ENCODE assay signal across 1 cellular context in genomic region chr11:57354699-57355098, GRCh38.
TF ChIP-seq lines count a peak whose summit lies in the region.

No MANE protein-coding gene starts in this region.

TF ChIP-seq in H1, 55 proteins besides CTCF, POLR2A, EP300 and RAD21:
- TF ChIP-seq POLR2AphosphoS5 (IDR thresholded peaks at IDR 0.05; ENCODE audit: low read depth, low read length) (no peak), ASH2L (IDR thresholded peaks at IDR 0.05; ENCODE audit: low read length) (no peak), RFX5 (IDR thresholded peaks at IDR 0.05; ENCODE audit: borderline replicate concordance, low read depth, low read length) (no peak), TEAD4 (IDR thresholded peaks at IDR 0.05; ENCODE audit: low read depth, low read length) (no peak), CTBP2 (IDR thresholded peaks at IDR 0.05; ENCODE audit: borderline replicate concordance, insufficient read depth, insufficient read length, low read length) (no peak), KDM5A (IDR thresholded peaks at IDR 0.05; ENCODE audit: low read length) (no peak), HDAC2 (IDR thresholded peaks at IDR 0.05; ENCODE audit: borderline replicate concordance in 1 of 2, low read depth in 2 of 2, low read length in 2 of 2) (no peak), SIRT6 (IDR thresholded peaks at IDR 0.05; ENCODE audit: low read length) (no peak), CHD7 (IDR thresholded peaks at IDR 0.05; ENCODE audit: insufficient replicate concordance, low read length) (no peak), JUND (IDR thresholded peaks at IDR 0.05; ENCODE audit: low read length) (no peak), BRCA1 (IDR thresholded peaks at IDR 0.05; ENCODE audit: low read depth, low read length) (no peak), TBP (IDR thresholded peaks at IDR 0.05; ENCODE audit: low read depth, low read length) (no peak), EZH2 (IDR thresholded peaks at IDR 0.05; ENCODE audit: low read depth, low read length, severe bottlenecking) (no peak), SUZ12 (IDR thresholded peaks at IDR 0.05; ENCODE audit: low read length) (no peak), YY1 (IDR thresholded peaks at IDR 0.05; ENCODE audit: low read depth, low read length) (no peak), PHF8 (conservative IDR thresholded peaks at IDR 0.05; ENCODE audit: low read depth, low read length) (no peak), BACH1 (IDR thresholded peaks at IDR 0.05; ENCODE audit: low read length) (no peak), EGR1 (IDR thresholded peaks at IDR 0.05; ENCODE audit: borderline replicate concordance, low read depth, low read length) (no peak)
- TF ChIP-seq, protein P1, sequence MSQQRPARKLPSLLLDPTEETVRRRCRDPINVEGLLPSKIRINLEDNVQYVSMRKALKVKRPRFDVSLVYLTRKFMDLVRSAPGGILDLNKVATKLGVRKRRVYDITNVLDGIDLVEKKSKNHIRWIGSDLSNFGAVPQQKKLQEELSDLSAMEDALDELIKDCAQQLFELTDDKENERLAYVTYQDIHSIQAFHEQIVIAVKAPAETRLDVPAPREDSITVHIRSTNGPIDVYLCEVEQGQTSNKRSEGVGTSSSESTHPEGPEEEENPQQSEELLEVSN (IDR thresholded peaks at IDR 0.05), result no peak
